In genomic region chr7:155383756-155384491, GRCh38 we compare ENCODE assay signal across 19 cellular contexts.
A peak's percentile ranks its signal among the peaks of the same experiment; 100 is the strongest.
DNase-seq lines count a peak whose midpoint lies in the region; ATAC-seq, FAIRE-seq and TF ChIP-seq lines count a peak whose summit lies in the region.
"Had no signal": no experiment of that assay in that cellular context is flagged by ENCODE, and none has a peak within 500 bp of the region (broad histone marks: within the 10 kb centered on the region; RNA-seq: fewer than 3 reads in every experiment).

No MANE protein-coding gene starts in this region.

- H3K27me3 Mint-ChIP-seq in natural killer cell treated with Interleukin-12 subunit alpha and Interleukin-12 subunit beta and Interleukin-15 and Interleukin-18, amount 100 ng/mL, for 72 hours, result peaks cover 35 to 47% of the 10 kb centered on the region in 2 donors
- H3K27me3 Mint-ChIP-seq in natural killer cell (ENCODE audit: low read depth in 2 of 2) (peaks cover 55 to 64% of the 10 kb centered on the region in 2 donors), type B pancreatic cell (peaks cover 97% of the 10 kb centered on the region)

- peak; percentile 54 for DNase-seq in natural killer cell treated with Interleukin-12 subunit alpha and Interleukin-12 subunit beta and Interleukin-15 and Interleukin-18, amount 100 ng/mL, for 72 hours (ENCODE audit: low spot score)
- DNase-seq in natural killer cell (no peak), kidney (peak; percentile 51), posterior vena cava (ENCODE audit: low spot score) (peak; percentile 78), aorta (peak; percentile 21 to 66), type B pancreatic cell (ENCODE audit: extremely low spot score, unreplicated experiment) (no peak), GM19239 (ENCODE audit: insufficient read length, low spot score) (no peak)
- DNase-seq: C1 segment of cervical spinal cord; Calu3; CD4-positive, alpha-beta memory T cell; COR-L47; DMS79 treated with DMSO at 0.1 percent for 48 hours; GF-D8; GOT3; H7; HCEC 1CT had no signal

- H3K9ac ChIP-seq in kidney (ENCODE audit: low read length in 2 of 2), result no peak overlapping the region

- H3K36me3 Mint-ChIP-seq in natural killer cell treated with Interleukin-12 subunit alpha and Interleukin-12 subunit beta and Interleukin-15 and Interleukin-18, amount 100 ng/mL, for 72 hours, result no peaks in the 10 kb centered on the region
- no peaks in the 10 kb centered on the region for H3K36me3 Mint-ChIP-seq in natural killer cell
- H3K36me3 Mint-ChIP-seq in type B pancreatic cell, result no peaks in the 10 kb centered on the region
- H3K36me3 Mint-ChIP-seq: CD4-positive, alpha-beta memory T cell had no signal

- H3K27ac ChIP-seq in kidney (ENCODE audit: low read depth in 2 of 2, low read length in 2 of 2) (no peak overlapping the region), aorta (ENCODE audit: low read depth in 1 of 2, low read length in 2 of 2) (no peak overlapping the region)

- H3K4me3 ChIP-seq in kidney (ENCODE audit: low read length in 2 of 2) (no peak overlapping the region), aorta (ENCODE audit: low read length in 2 of 2) (no peak overlapping the region)

- peaks cover 0 to 6% of the 10 kb centered on the region in 2 donors for H3K4me1 ChIP-seq in kidney (ENCODE audit: control insufficient read depth in 1 of 2, insufficient read depth in 1 of 2, low read depth in 1 of 2, low read length in 2 of 2)
- no peaks in the 10 kb centered on the region for H3K4me1 ChIP-seq in aorta (ENCODE audit: control insufficient read depth in 1 of 2, insufficient read depth in 2 of 2, low read length in 2 of 2)

- no peak for FAIRE-seq in kidney (lab: Jason Lieb, UNC)
- no peak for FAIRE-seq in GM19239 (lab: Jason Lieb, UNC)
- FAIRE-seq: GM12891, GM18507 had no signal

- H3K9me3 ChIP-seq in kidney (ENCODE audit: control insufficient read depth in 1 of 2, low read length in 2 of 2) (no peaks in the 10 kb centered on the region), aorta (ENCODE audit: control insufficient read depth, low read length) (no peaks in the 10 kb centered on the region)

- no peaks in the 10 kb centered on the region for H3K27me3 ChIP-seq in aorta (ENCODE audit: control insufficient read depth in 1 of 2, insufficient read depth in 2 of 2, low read length in 1 of 2)

- intact Hi-C loops in natural killer cell (cut with micrococcal nuclease) (loop anchor here (5.0 kb wide), 1 partner anchor 148 kb away; no protein-coding TSS in a partner anchor), kidney (cut with DNase I) (no loop called here), posterior vena cava (cut with DNase I) (no loop called here), aorta (cut with DNase I) (no loop called here)

- H3K36me3 ChIP-seq in kidney (ENCODE audit: control insufficient read depth in 1 of 2, insufficient read depth in 2 of 2, low read length in 2 of 2) (no peaks in the 10 kb centered on the region), aorta (ENCODE audit: control insufficient read depth in 1 of 2, insufficient read depth in 2 of 2, low read length in 1 of 2) (no peaks in the 10 kb centered on the region)

- WGBS in aorta, 2 donors, result 74 to 75% methylated on average over 19 of the region's 19 CpGs

- no peak for ATAC-seq in natural killer cell treated with Interleukin-12 subunit alpha and Interleukin-12 subunit beta and Interleukin-15 and Interleukin-18, amount 100 ng/mL, for 72 hours
- ATAC-seq in natural killer cell (no peak), aorta (ENCODE audit: low FRiP score) (peak; percentile 10), HG02798 (IDR thresholded peaks at IDR 0.05; ENCODE audit: poor library complexity, unreplicated experiment) (no peak)

- H3K4me3 Mint-ChIP-seq in natural killer cell treated with Interleukin-12 subunit alpha and Interleukin-12 subunit beta and Interleukin-15 and Interleukin-18, amount 100 ng/mL, for 72 hours, result no peak overlapping the region
- no peak overlapping the region for H3K4me3 Mint-ChIP-seq in natural killer cell
- no peak overlapping the region for H3K4me3 Mint-ChIP-seq in type B pancreatic cell

- no peak for TF ChIP-seq CTCF in natural killer cell (IDR thresholded peaks at IDR 0.05)
- no peak for TF ChIP-seq CTCF in kidney (IDR thresholded peaks at IDR 0.05; ENCODE audit: borderline replicate concordance, extremely low read depth, insufficient read depth)
- TF ChIP-seq CTCF in type B pancreatic cell (conservative IDR thresholded peaks at IDR 0.05), result no peak

- no peak overlapping the region for H3K27ac Mint-ChIP-seq in natural killer cell treated with Interleukin-12 subunit alpha and Interleukin-12 subunit beta and Interleukin-15 and Interleukin-18, amount 100 ng/mL, for 72 hours
- no peak overlapping the region for H3K27ac Mint-ChIP-seq in natural killer cell
- no peak overlapping the region for H3K27ac Mint-ChIP-seq in type B pancreatic cell
- H3K27ac Mint-ChIP-seq: CD4-positive, alpha-beta memory T cell had no signal

- H3K4me1 Mint-ChIP-seq in natural killer cell treated with Interleukin-12 subunit alpha and Interleukin-12 subunit beta and Interleukin-15 and Interleukin-18, amount 100 ng/mL, for 72 hours (ENCODE audit: low read depth in 2 of 2), result peaks cover 8 to 11% of the 10 kb centered on the region in 2 donors
- peaks cover 11 to 18% of the 10 kb centered on the region in 2 donors for H3K4me1 Mint-ChIP-seq in natural killer cell
- peaks cover 17% of the 10 kb centered on the region for H3K4me1 Mint-ChIP-seq in type B pancreatic cell (ENCODE audit: unreplicated experiment)

- H3K9me3 Mint-ChIP-seq in natural killer cell treated with Interleukin-12 subunit alpha and Interleukin-12 subunit beta and Interleukin-15 and Interleukin-18, amount 100 ng/mL, for 72 hours, result no peaks in the 10 kb centered on the region
- H3K9me3 Mint-ChIP-seq in natural killer cell (no peaks in the 10 kb centered on the region), type B pancreatic cell (no peaks in the 10 kb centered on the region)

Comparison
In these comparisons a context has a peak if more than half of its experiments do, and no peak if none do; other contexts are left out.
1. DNase-seq: peak in natural killer cell treated with Interleukin-12 subunit alpha and Interleukin-12 subunit beta and Interleukin-15 and Interleukin-18, amount 100 ng/mL, for 72 hours (single experiment), kidney (single experiment), posterior vena cava (single experiment) and aorta (2 of 2); none in natural killer cell (single experiment), type B pancreatic cell (single experiment) and GM19239 (single experiment).